In genomic region chr12:79238246-79238645, GRCh38 we compare ENCODE assay signal across 9 cellular contexts.
"Had no signal": no experiment of that assay in that cellular context is flagged by ENCODE, and none has a peak within 500 bp of the region (broad histone marks: within the 10 kb centered on the region; RNA-seq: fewer than 3 reads in every experiment).

No MANE protein-coding gene starts in this region.

- H3K27ac ChIP-seq: HL-60 had no signal

- FAIRE-seq: H1, H54, HepG2, K562 had no signal

- H3K27ac Mint-ChIP-seq: GM23338, H9 had no signal

- ATAC-seq: GM23338, HepG2, K562 had no signal

- H3K4me3 Mint-ChIP-seq: GM23338, H9 had no signal

- H3K4me3 ChIP-seq: GM23338, K562 had no signal

- DNase-seq: H9, HCEC 1CT, IMR-90 had no signal

- H3K4me2 ChIP-seq: GM23338 had no signal

- H2AFZ ChIP-seq: GM23338 had no signal
